In genomic region chr1:159945483-159946241, GRCh38 we compare ENCODE assay signal across 1 cellular context.
TF ChIP-seq lines count a peak whose summit lies in the region.

IGSF9 (minus strand) TSS chr1:159945613; CDS start chr1:159943454, 2,159 bp downstream.

TF ChIP-seq in K562, 482 proteins besides CTCF, POLR2A, EP300 and RAD21 (continued from another document and continues in another):
- TF ChIP-seq PKNOX1 (IDR thresholded peaks at IDR 0.05) (peak; percentile 90), HNRNPH1 (optimal IDR thresholded peaks at IDR 0.05; ENCODE audit: low read depth, low read length) (no peak), DDX20 (tag; IDR thresholded peaks at IDR 0.05; ENCODE audit: low read depth) (no peak), ARHGAP35 (IDR thresholded peaks at IDR 0.05; ENCODE audit: partially characterized antibody) (no peak), MCM2 (IDR thresholded peaks at IDR 0.05; ENCODE audit: low read depth) (no peak), CAMTA2 (CRISPR knock-in tag; conservative IDR thresholded peaks at IDR 0.05) (no peak), CREM (IDR thresholded peaks at IDR 0.05; ENCODE audit: low read depth) (peak; percentile 79), FOXJ3 (CRISPR knock-in tag; IDR thresholded peaks at IDR 0.05) (no peak), ETV6 (IDR thresholded peaks at IDR 0.05; ENCODE audit: borderline replicate concordance in 1 of 2, low read depth in 2 of 2, low read length in 1 of 2) (no peak), ETV6 (CRISPR knock-in tag; IDR thresholded peaks at IDR 0.05; ENCODE audit: borderline replicate concordance) (no peak), TCF7L2 (IDR thresholded peaks at IDR 0.05; ENCODE audit: low read depth, low read length) (no peak), CREB3L1 (IDR thresholded peaks at IDR 0.05; ENCODE audit: borderline replicate concordance, low read depth) (peak; percentile 81), MYC (IDR thresholded peaks at IDR 0.05; ENCODE audit: low read depth, low read length) (peak; percentile 98), MYC (CRISPR knock-in tag; IDR thresholded peaks at IDR 0.05; ENCODE audit: borderline replicate concordance, low read depth) (peak; percentile 86; the same call in 1 of the 2 replicates), SMC3 (conservative IDR thresholded peaks at IDR 0.05; ENCODE audit: insufficient read depth, low read depth, low read length) (peak; percentile 59), CHD1 (IDR thresholded peaks at IDR 0.05; ENCODE audit: low read length) (no peak), E2F3 (CRISPR knock-in tag; IDR thresholded peaks at IDR 0.05) (peak; percentile 67; the same call in 1 of the 2 replicates), GTF3C2 (IDR thresholded peaks at IDR 0.05; ENCODE audit: borderline replicate concordance, extremely low read depth, insufficient read length) (no peak), POLR2AphosphoS2 (IDR thresholded peaks at IDR 0.05; ENCODE audit: low read length) (no peak), NR2C1 (IDR thresholded peaks at IDR 0.05) (no peak), NR2C1 (tag; IDR thresholded peaks at IDR 0.05) (peak; percentile 38; the same call in 1 of the 2 replicates), HMBOX1 (IDR thresholded peaks at IDR 0.05) (no peak), MTF1 (CRISPR knock-in tag; IDR thresholded peaks at IDR 0.05; ENCODE audit: borderline replicate concordance) (no peak), EWSR1 (IDR thresholded peaks at IDR 0.05; ENCODE audit: borderline replicate concordance, low read depth, partially characterized antibody) (no peak), SPI1 (IDR thresholded peaks at IDR 0.05; ENCODE audit: borderline replicate concordance, low read depth, low read length) (no peak), MTA2 (IDR thresholded peaks at IDR 0.05; ENCODE audit: low read depth) (no peak), ZKSCAN3 (CRISPR knock-in tag; IDR thresholded peaks at IDR 0.05) (no peak), MBD2 (IDR thresholded peaks at IDR 0.05; ENCODE audit: borderline replicate concordance, low read depth) (peak; percentile 56; the same call in 1 of the 2 replicates), HES1 (IDR thresholded peaks at IDR 0.05; ENCODE audit: low read depth) (no peak), ETS1 (conservative IDR thresholded peaks at IDR 0.05; ENCODE audit: control insufficient read depth, low read depth, low read length) (peak; percentile 89; the same call in 1 of the 2 replicates), ZNF655 (CRISPR knock-in tag; IDR thresholded peaks at IDR 0.05) (no peak), SAFB (IDR thresholded peaks at IDR 0.05; ENCODE audit: borderline replicate concordance, low read depth, low read length) (peak; percentile 82; the same call in 1 of the 2 replicates), DEAF1 (CRISPR knock-in tag; IDR thresholded peaks at IDR 0.05) (peak; percentile 19; the same call in 1 of the 2 replicates), ZNF175 (CRISPR knock-in tag; IDR thresholded peaks at IDR 0.05; ENCODE audit: low read depth) (no peak), CC2D1A (IDR thresholded peaks at IDR 0.05) (no peak), USF1 (CRISPR knock-in tag; IDR thresholded peaks at IDR 0.05) (peak; percentile 88), ZNF395 (CRISPR knock-in tag; IDR thresholded peaks at IDR 0.05) (no peak), COPS2 (conservative IDR thresholded peaks at IDR 0.05) (no peak), HDAC2 (IDR thresholded peaks at IDR 0.05) (no peak), SMAD4 (CRISPR knock-in tag; conservative IDR thresholded peaks at IDR 0.05) (peak; percentile 55; the same call in 1 of the 2 replicates), SREBF1 (IDR thresholded peaks at IDR 0.05; ENCODE audit: borderline replicate concordance, low read depth, low read length) (no peak), EGR1 (conservative IDR thresholded peaks at IDR 0.05) (peak; percentile 41), DNMT1 (IDR thresholded peaks at IDR 0.05) (no peak), NFYB (IDR thresholded peaks at IDR 0.05; ENCODE audit: extremely low read depth, insufficient read length) (peak; percentile 33), ZC3H8 (IDR thresholded peaks at IDR 0.05) (no peak), YY1 (IDR thresholded peaks at IDR 0.05; ENCODE audit: borderline replicate concordance in 1 of 3, control insufficient read depth in 1 of 3, extremely low read depth in 1 of 3, insufficient read depth in 3 of 3, insufficient read length in 1 of 3, insufficient replicate concordance in 2 of 3, low read depth in 1 of 3, low read length in 2 of 3) (peak in 2 of 3 experiments; percentile 40 to 51), ZNF174 (CRISPR knock-in tag; IDR thresholded peaks at IDR 0.05) (no peak), ZNF57 (CRISPR knock-in tag; IDR thresholded peaks at IDR 0.05) (no peak), DMBX1 (CRISPR knock-in tag; IDR thresholded peaks at IDR 0.05; ENCODE audit: borderline replicate concordance) (no peak), ATF1 (CRISPR knock-in tag; IDR thresholded peaks at IDR 0.05) (no peak), ATF1 (tag; IDR thresholded peaks at IDR 0.05) (peak; percentile 72), SLC30A9 (CRISPR knock-in tag; IDR thresholded peaks at IDR 0.05) (no peak)
